8 cellular contexts compared by ENCODE assay signal in genomic region chr7:94620703-94621118, GRCh38. TPM values are rescaled to one million over a fixed set of nuclear protein-coding genes. Genes with fewer than 3 reads are reported as not detected.
DNase-seq lines count a peak whose midpoint lies in the region; ATAC-seq and TF ChIP-seq lines count a peak whose summit lies in the region.

No MANE protein-coding gene starts in this region.

- peak; percentile 99 for ATAC-seq in GM18511 (IDR thresholded peaks at IDR 0.05; ENCODE audit: unreplicated experiment)
- peak; percentile 95 for ATAC-seq in HG02885 (IDR thresholded peaks at IDR 0.05; ENCODE audit: poor library complexity, unreplicated experiment)

- no peaks in the 10 kb centered on the region for H3K27me3 Mint-ChIP-seq in CD14-positive monocyte (ENCODE audit: low read depth in 3 of 3)

- peaks cover 4% of the 10 kb centered on the region for H3K4me1 Mint-ChIP-seq in CD14-positive monocyte

- H3K27ac Mint-ChIP-seq in CD14-positive monocyte: peak overlapping the region in 1 of 7 donors; percentile 49

- intact Hi-C loops in CD14-positive monocyte (cut with micrococcal nuclease): no loop called here

- no peaks in the 10 kb centered on the region for H3K36me3 Mint-ChIP-seq in CD14-positive monocyte

- H3K4me3 Mint-ChIP-seq in CD14-positive monocyte: no peak overlapping the region

- H3K9me3 Mint-ChIP-seq in CD14-positive monocyte: peaks cover 0 to 2% (median 0%) of the 10 kb centered on the region in 7 donors

- DNase-seq in A172 (ENCODE audit: low spot score): peak; percentile 98
- peak; percentile 87 for DNase-seq in NCI-H2196 treated with DMSO at 0.1 percent for 48 hours (lab: John Stamatoyannopoulos, UW; ENCODE audit: unreplicated experiment)
- peak; percentile 35 for DNase-seq in activated T-cell treated with anti-CD3 and anti-CD28 coated beads for 48 hours (ENCODE audit: low read depth)
- peak; percentile 55 for DNase-seq in glomerular endothelial cell (ENCODE audit: extremely low read depth, low read depth, low spot score)
- DNase-seq in pulmonary artery endothelial cell (ENCODE audit: low read depth, low spot score): peak; percentile 52
- DNase-seq in CD14-positive monocyte (ENCODE audit: low spot score): no peak

- TF ChIP-seq CTCF in CD14-positive monocyte (IDR thresholded peaks at IDR 0.05): no peak

RNA-seq across cellular contexts. Expression of gene SGCE, which starts 35.2 kb away (rescaled TPM):
- 24.0 and 25.0 TPM in 2 replicates for total RNA-seq in A172 (2014; rRNA removed; shearing (Covaris generic))
- 87.5 and 93.9 TPM in 2 replicates for total RNA-seq in glomerular endothelial cell
- total RNA-seq in pulmonary artery endothelial cell: 63.8 and 70.2 TPM in 2 replicates
- polyA plus RNA-seq in CD14-positive monocyte: not detected
